18 cellular contexts compared by ENCODE assay signal in the genomic region with DNA sequence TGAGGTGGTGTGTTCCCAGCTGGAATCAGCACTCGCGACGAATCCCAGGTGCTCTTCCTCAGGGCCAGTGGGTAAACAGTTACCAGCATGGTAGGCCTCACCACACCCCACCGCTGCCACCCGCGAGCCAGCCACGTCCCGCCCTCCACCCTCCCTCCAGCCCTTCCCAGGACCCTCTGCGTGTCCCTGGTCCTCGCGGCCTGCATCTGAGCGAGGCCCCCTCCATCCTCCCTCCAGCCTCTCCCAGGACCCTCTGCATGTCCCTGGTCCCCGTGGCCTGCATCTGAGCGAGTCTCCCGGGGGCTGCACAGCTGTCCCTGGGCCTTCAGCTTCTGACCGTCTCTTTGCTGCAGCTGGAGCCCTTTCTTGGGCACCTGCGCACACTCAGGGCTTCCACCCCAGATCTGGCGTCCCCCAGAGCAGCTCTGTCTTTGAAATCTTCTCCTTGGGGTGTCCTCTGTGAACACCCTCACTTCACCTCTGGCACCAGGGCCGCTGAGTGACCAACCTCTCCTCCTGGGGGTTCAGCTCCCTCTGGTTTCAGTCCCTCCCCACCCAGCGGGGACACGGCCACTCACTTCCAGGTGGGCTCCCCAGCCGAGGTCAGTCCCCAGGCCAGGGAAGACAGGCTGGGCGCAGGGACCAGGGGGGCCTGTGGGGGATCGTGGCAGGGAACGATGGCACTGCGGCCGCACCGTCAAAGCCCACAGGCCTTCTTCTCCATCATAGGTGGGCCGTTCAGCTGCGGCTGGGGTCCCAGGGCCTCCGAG. TPM values are rescaled to one million over a fixed set of nuclear protein-coding genes. Genes with fewer than 3 reads are reported as not detected.
A peak's percentile ranks its signal among the peaks of the same experiment; 100 is the strongest.
DNase-seq lines count a peak whose midpoint lies in the region; ATAC-seq, FAIRE-seq and TF ChIP-seq lines count a peak whose summit lies in the region.
"Had no signal": no experiment of that assay in that cellular context is flagged by ENCODE, and none has a peak within 500 bp of the region (broad histone marks: within the 10 kb centered on the region; RNA-seq: fewer than 3 reads in every experiment).

No MANE protein-coding gene starts in this region.

- H2AK5ac ChIP-seq in mesenchymal stem cell (ENCODE audit: low read length, severe bottlenecking), result peak overlapping the region; percentile 45

- no peaks in the 10 kb centered on the region for H3K79me1 ChIP-seq in mesenchymal stem cell (replicated peaks; ENCODE audit: low read length, poor library complexity, severe bottlenecking)

- peak overlapping the region; percentile 51 to 88 for H2BK12ac ChIP-seq in mesenchymal stem cell (ENCODE audit: low read length in 2 of 2)

- no peak for ATAC-seq in T-helper 17 cell
- no peak for ATAC-seq in HG03280 (IDR thresholded peaks at IDR 0.05; ENCODE audit: unreplicated experiment)

- no peak overlapping the region for H3K4me3 ChIP-seq in H7 (ENCODE audit: insufficient read depth, low read depth, low read length)
- H3K4me3 ChIP-seq in astrocyte (ENCODE audit: insufficient read depth, low read depth, low read length), result no peak overlapping the region
- H3K4me3 ChIP-seq in mesenchymal stem cell (ENCODE audit: insufficient read depth in 1 of 2, low read depth in 1 of 2, low read length in 2 of 2), result no peak overlapping the region
- no peak overlapping the region for H3K4me3 ChIP-seq in smooth muscle cell
- H3K4me3 ChIP-seq: HAP-1 had no signal

- peaks cover 19% of the 10 kb centered on the region for H3K27me3 Mint-ChIP-seq in astrocyte (ENCODE audit: low read depth, unreplicated experiment)
- peaks cover 25% of the 10 kb centered on the region for H3K27me3 Mint-ChIP-seq in T-helper 17 cell

- H2BK120ac ChIP-seq in mesenchymal stem cell (ENCODE audit: low read depth, low read length), result peak overlapping the region; percentile 23

- peak overlapping the region; percentile 45 for H4K8ac ChIP-seq in mesenchymal stem cell (ENCODE audit: low read length)

- no peaks in the 10 kb centered on the region for H3K36me3 Mint-ChIP-seq in astrocyte (ENCODE audit: low read depth, unreplicated experiment)
- H3K36me3 Mint-ChIP-seq in T-helper 17 cell (ENCODE audit: low read depth), result no peaks in the 10 kb centered on the region

- H3K9ac ChIP-seq in astrocyte (ENCODE audit: low read length) (no peak overlapping the region), mesenchymal stem cell (ENCODE audit: low read length) (peak overlapping the region; percentile 83), smooth muscle cell (ENCODE audit: low read depth) (peak overlapping the region; percentile 76)

- H3K27ac ChIP-seq in astrocyte (ENCODE audit: low read depth, low read length) (peak overlapping the region; percentile 91), mesenchymal stem cell (ENCODE audit: low read length, poor library complexity, severe bottlenecking) (no peak overlapping the region), smooth muscle cell (ENCODE audit: low read depth) (peak overlapping the region; percentile 100)

- H3K27me3 ChIP-seq in H7 (ENCODE audit: control insufficient read depth, insufficient read depth, low read length), result no peaks in the 10 kb centered on the region
- no peaks in the 10 kb centered on the region for H3K27me3 ChIP-seq in astrocyte (ENCODE audit: insufficient read depth, low read length)
- H3K27me3 ChIP-seq in mesenchymal stem cell (ENCODE audit: control insufficient read depth in 1 of 2, insufficient read depth in 1 of 2, low read length in 2 of 2), result no peaks in the 10 kb centered on the region
- H3K27me3 ChIP-seq in smooth muscle cell (ENCODE audit: low read depth), result no peaks in the 10 kb centered on the region
- H3K27me3 ChIP-seq: BE2C had no signal

- H2AFZ ChIP-seq in astrocyte (ENCODE audit: low read depth, low read length) (peak overlapping the region; percentile 9), mesenchymal stem cell (ENCODE audit: low read depth, low read length) (no peak overlapping the region), smooth muscle cell (ENCODE audit: low read depth) (no peak overlapping the region)

- H3F3A ChIP-seq in smooth muscle cell (ENCODE audit: low read depth), result peaks cover 14% of the 10 kb centered on the region

- peak overlapping the region in 1 of 2 experiments; percentile 32 for H3K23ac ChIP-seq in mesenchymal stem cell (ENCODE audit: low read length in 2 of 2)

- H3K79me2 ChIP-seq in astrocyte (ENCODE audit: insufficient read depth, low read length) (no peaks in the 10 kb centered on the region), smooth muscle cell (ENCODE audit: low read depth) (peaks cover 6% of the 10 kb centered on the region)

- H3K4me3 Mint-ChIP-seq in astrocyte (ENCODE audit: unreplicated experiment) (no peak overlapping the region), T-helper 17 cell (no peak overlapping the region)

- H3K4me1 ChIP-seq in astrocyte (ENCODE audit: insufficient read depth, low read length), result peaks cover 20% of the 10 kb centered on the region
- peaks cover 19% of the 10 kb centered on the region for H3K4me1 ChIP-seq in mesenchymal stem cell (ENCODE audit: control insufficient read depth, insufficient read depth, low read depth, low read length)
- H3K4me1 ChIP-seq in smooth muscle cell (ENCODE audit: low read depth), result peaks cover 8% of the 10 kb centered on the region

- TF ChIP-seq CTCF in astrocyte (IDR thresholded peaks at IDR 0.05; ENCODE audit: insufficient read depth, low read depth, low read length) (no peak), smooth muscle cell (IDR thresholded peaks at IDR 0.05; ENCODE audit: borderline replicate concordance, insufficient read depth, poor library complexity, severe bottlenecking) (no peak)

- FAIRE-seq in astrocyte (lab: Jason Lieb, UNC), result no peak
- FAIRE-seq: G401.6, GM12891, RCC 7860 had no signal

- peak overlapping the region; percentile 63 to 86 for H3K18ac ChIP-seq in mesenchymal stem cell (ENCODE audit: low read depth in 1 of 2, low read length in 2 of 2)

- H3K4me2 ChIP-seq in astrocyte (ENCODE audit: low read length) (no peak overlapping the region), mesenchymal stem cell (ENCODE audit: low read length, poor library complexity, severe bottlenecking) (no peak overlapping the region), smooth muscle cell (no peak overlapping the region)

- H3K9me3 ChIP-seq in astrocyte (ENCODE audit: insufficient read depth, low read depth, low read length) (no peaks in the 10 kb centered on the region), mesenchymal stem cell (ENCODE audit: control insufficient read depth, low read length) (no peaks in the 10 kb centered on the region), smooth muscle cell (replicated peaks; ENCODE audit: low read depth) (no peaks in the 10 kb centered on the region), T-helper 17 cell (ENCODE audit: control insufficient read depth, low read length, poor library complexity, severe bottlenecking) (no peaks in the 10 kb centered on the region)
- H3K9me3 ChIP-seq: BE2C, HAP-1 had no signal

- H3K36me3 ChIP-seq in H7 (replicated peaks; ENCODE audit: control insufficient read depth, insufficient read depth, low read length) (no peaks in the 10 kb centered on the region), astrocyte (ENCODE audit: insufficient read depth, low read length) (no peaks in the 10 kb centered on the region), mesenchymal stem cell (ENCODE audit: control insufficient read depth in 1 of 2, insufficient read depth in 2 of 2, low read depth in 1 of 2, low read length in 2 of 2) (no peaks in the 10 kb centered on the region), smooth muscle cell (ENCODE audit: low read depth) (no peaks in the 10 kb centered on the region)
- H3K36me3 ChIP-seq: BE2C, HAP-1 had no signal

- H3K4me1 Mint-ChIP-seq in astrocyte (ENCODE audit: low read depth, unreplicated experiment) (no peaks in the 10 kb centered on the region), T-helper 17 cell (no peaks in the 10 kb centered on the region)
- H3K4me1 Mint-ChIP-seq: CD4-positive, alpha-beta memory T cell had no signal

- H2BK15ac ChIP-seq in mesenchymal stem cell (ENCODE audit: low read depth, poor library complexity, severe bottlenecking), result peak overlapping the region; percentile 86

- WGBS in mesenchymal stem cell, result 94% methylated on average over 31 of the region's 31 CpGs
- 96% methylated on average over 21 of the region's 31 CpGs for WGBS in smooth muscle cell (ENCODE audit: low lambda C conversion rate)

- H2BK5ac ChIP-seq in mesenchymal stem cell (ENCODE audit: low read depth, low read length, poor library complexity, severe bottlenecking), result no peak overlapping the region

- H3K4ac ChIP-seq in mesenchymal stem cell (ENCODE audit: low read depth in 1 of 2, low read length in 2 of 2), result peak overlapping the region in 1 of 2 experiments; percentile 85

- no peak overlapping the region for H3K27ac Mint-ChIP-seq in astrocyte (ENCODE audit: unreplicated experiment)
- H3K27ac Mint-ChIP-seq in T-helper 17 cell, result no peak overlapping the region

- peak overlapping the region; percentile 48 for H4K91ac ChIP-seq in mesenchymal stem cell (ENCODE audit: low read length)

- H3K14ac ChIP-seq in mesenchymal stem cell (ENCODE audit: low read length in 2 of 2), result peak overlapping the region in 1 of 2 experiments; percentile 86

- DNase-seq in H7 (peak; percentile 48), astrocyte (ENCODE audit: low read depth) (no peak), mesenchymal stem cell (no peak), smooth muscle cell (lab: John Stamatoyannopoulos, UW; ENCODE audit: unreplicated experiment) (no peak), T-helper 17 cell (no peak), hippocampal formation (lab: John Stamatoyannopoulos, UW) (no peak)
- DNase-seq: BE2C; CD4-positive, alpha-beta memory T cell; DMS79; MV-4-11; NCI-H2081 treated with DMSO at 0.1 percent for 48 hours; NCI-H524; SIG-M5 had no signal

- peaks cover 2% of the 10 kb centered on the region for H3K9me3 Mint-ChIP-seq in astrocyte (ENCODE audit: unreplicated experiment)
- H3K9me3 Mint-ChIP-seq: CD4-positive, alpha-beta memory T cell had no signal

- no peaks in the 10 kb centered on the region for H4K20me1 ChIP-seq in astrocyte (ENCODE audit: insufficient read depth, low read length)
- no peaks in the 10 kb centered on the region for H4K20me1 ChIP-seq in smooth muscle cell (ENCODE audit: low read depth)

RNA-seq across cellular contexts. Expression of a gene that starts 57.8 kb away (rescaled TPM):
- total RNA-seq in H7 (2014; rRNA removed; shearing (Covaris generic)), result 127 and 143 TPM in 2 replicates
- total RNA-seq in astrocyte (120 and 194 TPM in 2 replicates), smooth muscle cell (1,570 and 1,698 TPM in 2 replicates), T-helper 17 cell (10 to 100 TPM; 15.1 to 19.8 TPM)
- 1,409 TPM for polyA plus RNA-seq in mesenchymal stem cell (2013, experiment 1 of 2)
- 1,389 TPM for polyA plus RNA-seq in mesenchymal stem cell (2013, experiment 2 of 2)
- polyA plus RNA-seq in smooth muscle cell, result 2,969 and 4,089 TPM in 2 replicates

RNA-seq across cellular contexts. Expression of a gene that starts 58.5 kb away (rescaled TPM):
- total RNA-seq in H7 (2014; rRNA removed; shearing (Covaris generic)), result 243 and 283 TPM in 2 replicates
- 131 and 173 TPM in 2 replicates for total RNA-seq in astrocyte
- 2,201 TPM for polyA plus RNA-seq in mesenchymal stem cell (2013, experiment 1 of 2)
- 2,173 TPM for polyA plus RNA-seq in mesenchymal stem cell (2013, experiment 2 of 2)
- total RNA-seq in smooth muscle cell, result 1,267 and 1,292 TPM in 2 replicates
- polyA plus RNA-seq in smooth muscle cell, result 2,075 and 2,827 TPM in 2 replicates
- total RNA-seq in T-helper 17 cell, result 1 to 10 TPM; 3.2 to 4.6 TPM

Comparison
In these comparisons a context has a peak if more than half of its experiments do, and no peak if none do; other contexts are left out.
1. RNA of a gene that starts 58.5 kb away (total RNA-seq): 1,267 to 1,292 TPM in smooth muscle cell, 243 to 283 TPM in H7 and 131 to 173 TPM in astrocyte; 3.2 to 4.6 TPM in T-helper 17 cell; every median in the first group is over 10 times any median in the second.